ENCODE assay signal across 15 cellular contexts in genomic region chr18:57776767-57777166, GRCh38. TPM values are rescaled to one million over a fixed set of nuclear protein-coding genes. Genes with fewer than 3 reads are reported as not detected.
DNase-seq lines count a peak whose midpoint lies in the region; ATAC-seq, FAIRE-seq and TF ChIP-seq lines count a peak whose summit lies in the region.
"Had no signal": no experiment of that assay in that cellular context is flagged by ENCODE, and none has a peak within 500 bp of the region (broad histone marks: within the 10 kb centered on the region; RNA-seq: fewer than 3 reads in every experiment).

No MANE protein-coding gene starts in this region.

- H3K56ac ChIP-seq in IMR-90 (ENCODE audit: extremely low read depth, insufficient read depth, low read length), result no peak overlapping the region

- H2AK9ac ChIP-seq in IMR-90 (replicated peaks; ENCODE audit: low read depth, low read length, poor library complexity), result no peak overlapping the region

- FAIRE-seq in RCC 7860 (lab: Jason Lieb, UNC), result no peak
- FAIRE-seq: colon had no signal

- ATAC-seq in IMR-90 (ENCODE audit: low read depth), result no peak
- ATAC-seq in Right ventricle myocardium superior (ENCODE audit: poor library complexity), result peak; percentile 79
- no peak for ATAC-seq in GM21529 (IDR thresholded peaks at IDR 0.05; ENCODE audit: unreplicated experiment)
- no peak for ATAC-seq in GM21360 (IDR thresholded peaks at IDR 0.05; ENCODE audit: unreplicated experiment)
- ATAC-seq: mucosa of descending colon, SK-N-SH treated with all-trans-retinoic acid at 6 μM for 48 hours had no signal

- no peak overlapping the region for H3K4me2 ChIP-seq in IMR-90 (ENCODE audit: low read depth, low read length)

- H3K4ac ChIP-seq in IMR-90 (ENCODE audit: low read depth, low read length), result 0 out of 2 replicates have a peak overlapping the region, but pooled peaks have one; percentile 17

- no peak overlapping the region for H2BK20ac ChIP-seq in IMR-90 (ENCODE audit: low read depth, low read length)

- no peak overlapping the region for H3K9ac ChIP-seq in IMR-90 (ENCODE audit: low read depth, low read length)

- H4K91ac ChIP-seq in IMR-90 (ENCODE audit: insufficient read depth, low read depth, low read length), result no peak overlapping the region

- no peak overlapping the region for H4K5ac ChIP-seq in IMR-90 (ENCODE audit: low read depth, low read length)

- H2BK5ac ChIP-seq in IMR-90 (ENCODE audit: low read depth, low read length, poor library complexity, severe bottlenecking), result no peak overlapping the region

- 0 out of 2 replicates have a peak overlapping the region, but pooled peaks have one; percentile 54 for H3K14ac ChIP-seq in IMR-90 (replicated peaks; ENCODE audit: low read depth, low read length)

- TF ChIP-seq RAD21 in IMR-90 (IDR thresholded peaks at IDR 0.05; ENCODE audit: low read length), result no peak

- no peaks in the 10 kb centered on the region for H3K27me3 ChIP-seq in IMR-90 (ENCODE audit: control insufficient read depth, insufficient read depth, low read length)
- H3K27me3 ChIP-seq in adrenal gland, result no peaks in the 10 kb centered on the region
- no peaks in the 10 kb centered on the region for H3K27me3 ChIP-seq in stomach

- H3K18ac ChIP-seq in IMR-90 (ENCODE audit: low read depth, low read length), result no peak overlapping the region

- in situ Hi-C loops in IMR-90 (cut with MboI; ENCODE audit: low sequenced_read_pairs), result no loop called here

- no peak overlapping the region for H3K4me3 ChIP-seq in IMR-90 (ENCODE audit: insufficient read depth, low read depth, low read length)
- no peak overlapping the region for H3K4me3 ChIP-seq in adrenal gland
- no peak overlapping the region for H3K4me3 ChIP-seq in stomach
- H3K4me3 ChIP-seq: mucosa of descending colon, skin epidermis had no signal

- H3K4me1 ChIP-seq in IMR-90 (ENCODE audit: control insufficient read depth, insufficient read depth, low read length) (peaks cover 17% of the 10 kb centered on the region), adrenal gland (replicated peaks in 1 of 2) (peaks cover 28 to 46% of the 10 kb centered on the region in 2 donors), stomach (peaks cover 61 to 97% (median 82%) of the 10 kb centered on the region in 4 donors)

- H2AK5ac ChIP-seq in IMR-90 (ENCODE audit: low read depth, low read length), result 0 out of 2 replicates have a peak overlapping the region, but pooled peaks have one; percentile 20

- intact Hi-C loops in IMR-90 (cut with micrococcal nuclease) (no loop called here), adrenal gland (cut with DNase I) (no loop called here), Right ventricle myocardium superior (cut with DNase I) (no loop called here), stomach (cut with DNase I; ENCODE audit: low total_unique reads) (no loop called here)

- no peaks in the 10 kb centered on the region for H3K36me3 ChIP-seq in IMR-90 (ENCODE audit: control insufficient read depth, insufficient read depth, low read length)
- H3K36me3 ChIP-seq in adrenal gland (replicated peaks in 1 of 2), result no peaks in the 10 kb centered on the region
- H3K36me3 ChIP-seq in stomach, result no peaks in the 10 kb centered on the region

- no CpG with 5 or more reads among the region's 4 CpGs for WGBS in IMR-90 (ENCODE audit: extremely low coverage in 2 of 2, insufficient read length in 1 of 2), 2 experiments
- WGBS in adrenal gland, 4 donors, result 10 to 20% (median 12%) methylated on average over 4 of the region's 4 CpGs
- 11 to 21% (median 17%) methylated on average over 4 of the region's 4 CpGs for WGBS in stomach, 5 donors

- H3K79me1 ChIP-seq in IMR-90 (ENCODE audit: low read depth in 1 of 2, low read length in 2 of 2), result peaks cover 46 to 76% of the 10 kb centered on the region in 2 experiments

- DNase-seq in IMR-90 (no peak), adrenal gland (peak in 1 of 7 donors; percentile 35), Right ventricle myocardium superior (no peak), stomach (no peak), RCC 7860 (ENCODE audit: low spot score) (no peak), GM19238 (ENCODE audit: insufficient read length, low spot score) (no peak)
- DNase-seq: activated CD4-positive, alpha-beta memory T cell treated with anti-CD3 and anti-CD28 coated beads, Interleukin-2, amount 10 ng/mL, durations not matched to agents 7 days and 5 days; CD4-positive, alpha-beta memory T cell; mucosa of descending colon; NCI-H345 had no signal

- H3K23ac ChIP-seq in IMR-90 (ENCODE audit: low read depth, low read length), result no peak overlapping the region

- H4K20me1 ChIP-seq in IMR-90 (ENCODE audit: insufficient read depth, low read length), result peaks cover 40% of the 10 kb centered on the region; the same call in 1 of the 2 replicates

- H3K27ac ChIP-seq in IMR-90 (ENCODE audit: insufficient read depth, low read length), result no peak overlapping the region
- peak overlapping the region in 3 of 5 donors; percentile 4 to 49 (median 43) for H3K27ac ChIP-seq in adrenal gland
- H3K27ac ChIP-seq in stomach, result peak overlapping the region; percentile 68 to 89 (median 82)

- H4K8ac ChIP-seq in IMR-90 (ENCODE audit: low read depth in 2 of 2, low read length in 2 of 2), result peak overlapping the region in 1 of 2 experiments; percentile 42; a peak in 2 of 4 replicates

- CTCF ChIA-PET in IMR-90 (lab: Yijun Ruan, JAX), result no interaction called here

- H3K9me1 ChIP-seq in IMR-90 (ENCODE audit: insufficient read depth, low read length), result peaks cover 22% of the 10 kb centered on the region

- H2BK15ac ChIP-seq in IMR-90 (ENCODE audit: low read depth, low read length), result no peak overlapping the region

- no peak overlapping the region for H2BK120ac ChIP-seq in IMR-90 (ENCODE audit: low read depth, low read length)

- TF ChIP-seq EP300 in stomach (IDR thresholded peaks at IDR 0.05), result no peak

- H2AFZ ChIP-seq in IMR-90 (replicated peaks; ENCODE audit: low read length, poor library complexity), result no peak overlapping the region

- H3K9me3 ChIP-seq in IMR-90 (ENCODE audit: control insufficient read depth, insufficient read depth, low read length), result no peaks in the 10 kb centered on the region
- H3K9me3 ChIP-seq in adrenal gland (replicated peaks in 1 of 3), result no peaks in the 10 kb centered on the region
- H3K9me3 ChIP-seq in stomach, result no peaks in the 10 kb centered on the region
- H3K9me3 ChIP-seq: mucosa of descending colon had no signal

- POLR2A ChIA-PET in IMR-90 (lab: Charles Lee; ENCODE audit: unreplicated experiment), result no interaction called here

- TF ChIP-seq POLR2A in IMR-90 (IDR thresholded peaks at IDR 0.05; ENCODE audit: low read depth, low read length), result no peak
- no peak for TF ChIP-seq POLR2A in adrenal gland (IDR thresholded peaks at IDR 0.05)
- no peak for TF ChIP-seq POLR2A in stomach (IDR thresholded peaks at IDR 0.05)

- BruUV-seq in IMR-90 (replicated peaks; lab: Mats Ljungman, UMichigan), result no TSS peak

- dilution Hi-C loops in IMR-90 (cut with HindIII; ENCODE audit: low sequenced_read_pairs, unreplicated experiment), result no loop called here

- TF ChIP-seq CTCF in IMR-90 (conservative IDR thresholded peaks at IDR 0.05; ENCODE audit: low read depth, low read length) (no peak), adrenal gland (IDR thresholded peaks at IDR 0.05) (no peak), stomach (IDR thresholded peaks at IDR 0.05) (no peak)

TF ChIP-seq in IMR-90, 13 proteins besides CTCF, POLR2A, EP300 and RAD21:
- peak; percentile 39; the same call in 1 of the 2 replicates for TF ChIP-seq CEBPB (IDR thresholded peaks at IDR 0.05; ENCODE audit: low read depth, low read length)
- TF ChIP-seq SMC3 (IDR thresholded peaks at IDR 0.05; ENCODE audit: low read depth, low read length), result no peak
TF ChIP-seq in IMR-90: peak in this region for 1.

RNA-seq across cellular contexts. Expression of gene ATP8B1, which starts 26.3 kb away (rescaled TPM):
- 136 and 170 TPM in 2 replicates for total RNA-seq in IMR-90 (2012; rRNA removed)
- 57.7 and 64.3 TPM in 2 replicates for polyA plus RNA-seq in IMR-90 (2012; rRNA removed)
- polyA plus RNA-seq in IMR-90 (2012; cell fraction: cytosol; rRNA removed), result 23.4 and 27.5 TPM in 2 replicates
- 31.8 and 116 TPM in 2 replicates for polyA plus RNA-seq in IMR-90 (2012; cell fraction: nucleus; rRNA removed; ENCODE audit: low replicate concordance)
- 10 to 100 TPM; 11.4 to 42.5 (median 15.8) TPM for total RNA-seq in adrenal gland
- 10 to 100 TPM in 1 of 3 donors, 1 to 10 TPM in 2; 4.3 to 13.4 (median 4.7) TPM for polyA plus RNA-seq in adrenal gland
- total RNA-seq in Right ventricle myocardium superior, result 5.9 TPM
- 100 to 1,000 TPM in 3 of 5 donors, 10 to 100 TPM in 2; 29.0 to 189 (median 107) TPM for total RNA-seq in stomach
- polyA plus RNA-seq in stomach, result 10 to 100 TPM; 14.4 to 25.2 (median 14.9) TPM
- total RNA-seq: activated CD4-positive, alpha-beta memory T cell treated with anti-CD3 and anti-CD28 coated beads, Interleukin-2, amount 10 ng/mL, durations not matched to agents 7 days and 5 days; CD4-positive, alpha-beta memory T cell had no signal
